In the genomic region with DNA sequence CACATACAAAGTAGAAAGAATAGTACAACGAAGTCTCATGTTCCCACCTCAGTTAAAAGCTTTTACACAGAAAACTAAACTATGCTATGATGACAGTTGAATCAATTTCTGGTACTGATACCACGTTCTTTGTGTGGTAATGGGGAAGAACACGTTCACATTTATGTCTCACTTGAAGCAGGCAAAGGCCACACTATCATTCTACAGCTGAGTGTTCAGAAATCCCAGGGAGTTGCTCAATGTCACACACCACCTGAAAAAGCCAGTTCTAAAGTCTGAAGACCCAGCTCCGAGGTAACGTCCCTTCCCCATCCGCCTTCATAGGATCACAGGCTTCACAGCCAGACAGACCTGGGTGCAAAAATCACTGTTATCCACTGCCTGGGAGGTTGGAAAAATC, we compare ENCODE assay signal across 19 cellular contexts. TPM values are rescaled to one million over a fixed set of nuclear protein-coding genes. Genes with fewer than 3 reads are reported as not detected.
DNase-seq lines count a peak whose midpoint lies in the region; ATAC-seq, FAIRE-seq and TF ChIP-seq lines count a peak whose summit lies in the region.
"Had no signal": no experiment of that assay in that cellular context is flagged by ENCODE, and none has a peak within 500 bp of the region (broad histone marks: within the 10 kb centered on the region; RNA-seq: fewer than 3 reads in every experiment).

No MANE protein-coding gene starts in this region.

- H2AFZ ChIP-seq in H1 (ENCODE audit: low read length): no peak overlapping the region
- H2AFZ ChIP-seq: hepatocyte had no signal

- H3K27ac ChIP-seq in H1 (ENCODE audit: low read depth, low read length): no peak overlapping the region
- peak overlapping the region in 3 of 4 donors; percentile 1 to 53 (median 37) for H3K27ac ChIP-seq in gastrocnemius medialis
- H3K27ac ChIP-seq: colonic mucosa, hepatocyte, HL-60, prostate gland, RWPE1, thoracic aorta had no signal

- H3K14ac ChIP-seq in H1 (ENCODE audit: insufficient read length): no peak overlapping the region

- H3K18ac ChIP-seq in H1 (ENCODE audit: extremely low read depth, low read length): no peak overlapping the region

- H2BK20ac ChIP-seq in H1 (ENCODE audit: low read length): no peak overlapping the region

- H2BK12ac ChIP-seq in H1 (ENCODE audit: low read depth, low read length): no peak overlapping the region

- H3K27ac Mint-ChIP-seq in activated CD8-positive, alpha-beta memory T cell treated with anti-CD3 and anti-CD28 coated beads, Interleukin-2, amount 10 ng/mL, durations not matched to agents 7 days and 5 days: peak overlapping the region; percentile 20
- H3K27ac Mint-ChIP-seq in IgD-negative memory B cell: peak overlapping the region in 2 of 3 donors; percentile 59 to 79
- H3K27ac Mint-ChIP-seq: memory B cell had no signal

- H3K56ac ChIP-seq in H1 (replicated peaks; ENCODE audit: insufficient read length, low read depth, low read length): no peak overlapping the region

- DNase-seq in activated CD8-positive, alpha-beta memory T cell treated with anti-CD3 and anti-CD28 coated beads, Interleukin-2, amount 10 ng/mL, durations not matched to agents 7 days and 5 days: no peak
- no peak for DNase-seq in activated CD8-positive, alpha-beta memory T cell treated with anti-CD3 and anti-CD28 coated beads for 24 hours
- DNase-seq in H1 (ENCODE audit: low read depth in 1 of 2, low spot score in 2 of 2) (no peak), gastrocnemius medialis (no peak), HUDEP-2 (lab: John Stamatoyannopoulos, UW; ENCODE audit: unreplicated experiment in 76 of 76) (no peak), NCI-H2081 (lab: John Stamatoyannopoulos, UW) (no peak)
- DNase-seq: colonic mucosa, islet precursor cell, NCI-H2029 had no signal

- peaks cover 2 to 13% of the 10 kb centered on the region in 2 experiments for H4K20me1 ChIP-seq in H1 (replicated peaks in 1 of 2; ENCODE audit: control insufficient read depth in 1 of 2, insufficient read depth in 2 of 2, low read length in 2 of 2)

- H3K9me3 ChIP-seq in H1 (ENCODE audit: insufficient read depth in 2 of 2, low read depth in 1 of 2, low read length in 1 of 2): no peaks in the 10 kb centered on the region
- no peaks in the 10 kb centered on the region for H3K9me3 ChIP-seq in gastrocnemius medialis
- H3K9me3 ChIP-seq: colonic mucosa, prostate gland, thoracic aorta had no signal

- no peak overlapping the region for H2BK120ac ChIP-seq in H1 (replicated peaks; ENCODE audit: low read depth, low read length)

- no peaks in the 10 kb centered on the region for H3K9me3 Mint-ChIP-seq in activated CD8-positive, alpha-beta memory T cell treated with anti-CD3 and anti-CD28 coated beads, Interleukin-2, amount 10 ng/mL, durations not matched to agents 7 days and 5 days (ENCODE audit: low read depth)
- H3K9me3 Mint-ChIP-seq in IgD-negative memory B cell: no peaks in the 10 kb centered on the region
- H3K9me3 Mint-ChIP-seq: memory B cell had no signal

- peaks cover 0 to 80% of the 10 kb centered on the region in 2 experiments; a peak in 3 of 4 replicates for H3K79me2 ChIP-seq in H1 (ENCODE audit: control insufficient read depth in 1 of 2, insufficient read depth in 2 of 2, low read length in 2 of 2)

- peaks cover 57% of the 10 kb centered on the region for H3K36me3 Mint-ChIP-seq in activated CD8-positive, alpha-beta memory T cell treated with anti-CD3 and anti-CD28 coated beads, Interleukin-2, amount 10 ng/mL, durations not matched to agents 7 days and 5 days
- H3K36me3 Mint-ChIP-seq in IgD-negative memory B cell: peaks cover 8% of the 10 kb centered on the region

- no peaks in the 10 kb centered on the region for H3K4me1 ChIP-seq in H1 (replicated peaks in 1 of 4; ENCODE audit: control insufficient read depth in 3 of 4, insufficient read depth in 4 of 4, low read length in 3 of 4)
- H3K4me1 ChIP-seq in gastrocnemius medialis: peaks cover 52 to 66% of the 10 kb centered on the region in 2 donors
- H3K4me1 ChIP-seq: colonic mucosa had no signal

- H3K36me3 ChIP-seq in H1 (ENCODE audit: control insufficient read depth in 2 of 4, insufficient read depth in 4 of 4, low read length in 3 of 4) (peaks cover 0 to 3% (median 0%) of the 10 kb centered on the region in 4 experiments; a peak in 1 of 8 replicates), gastrocnemius medialis (peaks cover 0 to 4% of the 10 kb centered on the region in 2 donors)
- H3K36me3 ChIP-seq: colonic mucosa, prostate gland had no signal

- H2AK5ac ChIP-seq in H1 (ENCODE audit: low read depth, low read length): no peak overlapping the region

- TF ChIP-seq CTCF in H1 (IDR thresholded peaks at IDR 0.05; ENCODE audit: control extremely low read depth in 1 of 3, insufficient read depth in 1 of 3, low read depth in 1 of 3, low read length in 3 of 3) (no peak), gastrocnemius medialis (IDR thresholded peaks at IDR 0.05 in 4 of 5, conservative IDR thresholded peaks at IDR 0.05 in 1 of 5) (no peak)

- no peaks in the 10 kb centered on the region for H3K23me2 ChIP-seq in H1 (ENCODE audit: low read depth, low read length)

- no peak for ATAC-seq in activated CD8-positive, alpha-beta memory T cell treated with anti-CD3 and anti-CD28 coated beads, Interleukin-2, amount 10 ng/mL, durations not matched to agents 7 days and 5 days
- ATAC-seq in gastrocnemius medialis (no peak), HG03159 (IDR thresholded peaks at IDR 0.05; ENCODE audit: unreplicated experiment) (no peak)
- ATAC-seq: K562 had no signal

- H3K4ac ChIP-seq in H1 (replicated peaks; ENCODE audit: insufficient read length, low read depth, low read length): no peak overlapping the region

- no peak for TF ChIP-seq RAD21 in H1 (IDR thresholded peaks at IDR 0.05 in 1 of 2, conservative IDR thresholded peaks at IDR 0.05 in 1 of 2; ENCODE audit: low read depth in 2 of 2, low read length in 2 of 2)

- H3K4me3 Mint-ChIP-seq in activated CD8-positive, alpha-beta memory T cell treated with anti-CD3 and anti-CD28 coated beads, Interleukin-2, amount 10 ng/mL, durations not matched to agents 7 days and 5 days: no peak overlapping the region
- no peak overlapping the region for H3K4me3 Mint-ChIP-seq in IgD-negative memory B cell

- H3K79me1 ChIP-seq in H1 (ENCODE audit: low read depth, low read length): peaks cover 11% of the 10 kb centered on the region

- FAIRE-seq in H1 (lab: Jason Lieb, UNC): no peak
- FAIRE-seq: GM18507, K562 had no signal

- H3K27me3 ChIP-seq in H1 (replicated peaks in 1 of 4; ENCODE audit: control insufficient read depth in 3 of 4, extremely low read depth in 1 of 4, insufficient read depth in 3 of 4, low read length in 3 of 4) (no peaks in the 10 kb centered on the region), gastrocnemius medialis (no peaks in the 10 kb centered on the region)
- H3K27me3 ChIP-seq: colonic mucosa, hepatocyte had no signal

- no peak overlapping the region for H4K91ac ChIP-seq in H1 (replicated peaks; ENCODE audit: insufficient read length, low read length)

- H3K23ac ChIP-seq in H1 (ENCODE audit: insufficient read length): no peak overlapping the region

- H4K5ac ChIP-seq in H1 (ENCODE audit: insufficient read length, low read depth, low read length): no peak overlapping the region

- intact Hi-C loops in gastrocnemius medialis (cut with DNase I; ENCODE audit: low total_unique reads): no loop called here

- CTCF ChIA-PET in activated CD8-positive, alpha-beta memory T cell treated with anti-CD3 and anti-CD28 coated beads, Interleukin-2, amount 10 ng/mL, durations not matched to agents 7 days and 5 days (lab: Charles Lee): interaction anchor here (0.7 to 1.3 kb wide), 3 partner anchors 12 to 43 kb away, joined by 3 to 5 read pairs (median 4); no protein-coding TSS in a partner anchor
- CTCF ChIA-PET in H1 (lab: Charles Lee; ENCODE audit: partially characterized antibody): interaction anchor here (0.6 to 2.0 kb wide), 9 partner anchors 12 to 584 kb away, joined by 3 to 4 read pairs (median 3); a partner anchor contains a TSS

- no peak overlapping the region for H2BK15ac ChIP-seq in H1 (ENCODE audit: low read length)

- H3K4me3 ChIP-seq in H1 (ENCODE audit: extremely low read depth in 1 of 4, insufficient read depth in 2 of 4, low read depth in 3 of 4, low read length in 4 of 4): no peak overlapping the region
- H3K4me3 ChIP-seq in gastrocnemius medialis: no peak overlapping the region
- H3K4me3 ChIP-seq: colonic mucosa, hepatocyte, K562, prostate gland, thoracic aorta had no signal

- peaks cover 69% of the 10 kb centered on the region for H3K4me1 Mint-ChIP-seq in activated CD8-positive, alpha-beta memory T cell treated with anti-CD3 and anti-CD28 coated beads, Interleukin-2, amount 10 ng/mL, durations not matched to agents 7 days and 5 days
- peaks cover 27 to 50% (median 31%) of the 10 kb centered on the region in 3 donors for H3K4me1 Mint-ChIP-seq in IgD-negative memory B cell

- no peaks in the 10 kb centered on the region for H3K27me3 Mint-ChIP-seq in activated CD8-positive, alpha-beta memory T cell treated with anti-CD3 and anti-CD28 coated beads, Interleukin-2, amount 10 ng/mL, durations not matched to agents 7 days and 5 days
- H3K27me3 Mint-ChIP-seq in IgD-negative memory B cell: no peaks in the 10 kb centered on the region
- H3K27me3 Mint-ChIP-seq: memory B cell had no signal

- H3K4me2 ChIP-seq in H1 (ENCODE audit: insufficient read depth in 1 of 2, low read depth in 2 of 2, low read length in 2 of 2): no peak overlapping the region
- H3K4me2 ChIP-seq: hepatocyte had no signal

- POLR2A ChIA-PET in H1 (lab: Charles Lee; ENCODE audit: partially characterized antibody): interaction anchor here (0.6 to 1.2 kb wide), 3 partner anchors 9 to 81 kb away, joined by 3 to 5 read pairs (median 3); a partner anchor contains a TSS

- 94% methylated on average over 6 of the region's 6 CpGs; no CpG with 5 or more reads in 1 of the 2 experiments for WGBS in H1 (ENCODE audit: extremely low coverage in 1 of 2, insufficient coverage in 1 of 2, insufficient read length in 1 of 2, insufficient replicate concordance in 2 of 2, low coverage in 1 of 2, low lambda C conversion rate in 2 of 2, missing lambda C conversion rate in 1 of 2), 2 experiments

- no peak overlapping the region for H3K9ac ChIP-seq in H1 (replicated peaks in 1 of 4; ENCODE audit: extremely low read depth in 1 of 4, low read depth in 3 of 4, low read length in 3 of 4)

- H4K8ac ChIP-seq in H1 (ENCODE audit: extremely low read depth, insufficient read depth, low read length): peak overlapping the region; percentile 86; the same call in 1 of the 2 replicates

- no peak overlapping the region for H2BK5ac ChIP-seq in H1 (ENCODE audit: low read depth, low read length)

- TF ChIP-seq POLR2A in H1 (IDR thresholded peaks at IDR 0.05; ENCODE audit: control extremely low read depth in 1 of 2, low read depth in 2 of 2, low read length in 2 of 2): no peak
- TF ChIP-seq POLR2A in gastrocnemius medialis (IDR thresholded peaks at IDR 0.05): no peak

- in situ Hi-C loops in gastrocnemius medialis (cut with MboI; ENCODE audit: low sequenced_read_pairs in 4 of 4): no loop called here

- TF ChIP-seq EP300 in H1 (IDR thresholded peaks at IDR 0.05; ENCODE audit: borderline replicate concordance in 1 of 2, low read depth in 2 of 2, low read length in 2 of 2): no peak

RNA-seq across cellular contexts. Expression of a gene that starts 8.9 kb away (rescaled TPM):
- total RNA-seq in activated CD8-positive, alpha-beta memory T cell treated with anti-CD3 and anti-CD28 coated beads, Interleukin-2, amount 10 ng/mL, durations not matched to agents 7 days and 5 days: 100 to 1,000 TPM in 1 of 2 experiments, 10 to 100 TPM in 1; 72.3 to 100 TPM
- polyA plus RNA-seq in IgD-negative memory B cell: 30.3 TPM
- total RNA-seq in H1 (2021; fragmentation: NEBNext Ultra II Directional; extraction: Animal tissue kit (Norgen Biotek cat#: 25700)): 21.9 and 28.2 TPM in 2 replicates
- 13.2 and 16.6 TPM in 2 replicates for polyA plus RNA-seq in H1 (2011; rRNA removed)
- 19.0 TPM for polyA plus RNA-seq in H1 (2011; cell fraction: cytosol; rRNA removed)
- polyA plus RNA-seq in H1 (2011; cell fraction: nucleus; rRNA removed): 18.3 TPM
- polyA plus RNA-seq in H1 (2012, experiment 1 of 2): 13.8 to 21.3 TPM (median 15.7 TPM) in 4 replicates
- polyA plus RNA-seq in H1 (2012, experiment 2 of 2): 6.7 TPM
- polyA plus RNA-seq in H1 (2013, experiment 1 of 2): 26.4 TPM
- 24.0 TPM for polyA plus RNA-seq in H1 (2013, experiment 2 of 2)
- 13.8 and 17.6 TPM in 2 replicates for polyA minus RNA-seq in H1 (2011; rRNA and poly(A)+ RNA removed)
- polyA minus RNA-seq in H1 (2011; cell fraction: cytosol; rRNA and poly(A)+ RNA removed): 13.9 TPM
- 27.4 TPM for polyA minus RNA-seq in H1 (2011; cell fraction: nucleus; rRNA and poly(A)+ RNA removed)
- total RNA-seq in gastrocnemius medialis: 10 to 100 TPM; 14.7 to 27.7 (median 18.5) TPM

RNA-seq across cellular contexts. Expression of a gene that starts 46.9 kb away (rescaled TPM):
- total RNA-seq in activated CD8-positive, alpha-beta memory T cell treated with anti-CD3 and anti-CD28 coated beads, Interleukin-2, amount 10 ng/mL, durations not matched to agents 7 days and 5 days: 10 to 100 TPM; 57.4 to 71.9 TPM
- polyA plus RNA-seq in IgD-negative memory B cell (46.8 TPM), H1 (2011; rRNA removed) (39.8 and 41.5 TPM in 2 replicates)
- total RNA-seq in H1 (2021; fragmentation: NEBNext Ultra II Directional; extraction: Animal tissue kit (Norgen Biotek cat#: 25700)): 54.6 and 56.5 TPM in 2 replicates
- polyA plus RNA-seq in H1 (2011; cell fraction: cytosol; rRNA removed): 43.2 TPM
- polyA plus RNA-seq in H1 (2011; cell fraction: nucleus; rRNA removed): 41.3 TPM
- polyA plus RNA-seq in H1 (2012, experiment 1 of 2): 30.3 to 43.2 TPM (median 36.0 TPM) in 4 replicates
- 35.2 TPM for polyA plus RNA-seq in H1 (2012, experiment 2 of 2)
- 45.5 TPM for polyA plus RNA-seq in H1 (2013, experiment 1 of 2)
- polyA plus RNA-seq in H1 (2013, experiment 2 of 2): 48.2 TPM
- polyA minus RNA-seq in H1 (2011; rRNA and poly(A)+ RNA removed): 73.3 and 98.1 TPM in 2 replicates
- 44.9 TPM for polyA minus RNA-seq in H1 (2011; cell fraction: cytosol; rRNA and poly(A)+ RNA removed)
- 23.9 TPM for polyA minus RNA-seq in H1 (2011; cell fraction: nucleus; rRNA and poly(A)+ RNA removed)
- 10 to 100 TPM; 31.2 to 42.0 (median 35.5) TPM for total RNA-seq in gastrocnemius medialis
